26 cellular contexts compared by ENCODE assay signal in the genomic region with DNA sequence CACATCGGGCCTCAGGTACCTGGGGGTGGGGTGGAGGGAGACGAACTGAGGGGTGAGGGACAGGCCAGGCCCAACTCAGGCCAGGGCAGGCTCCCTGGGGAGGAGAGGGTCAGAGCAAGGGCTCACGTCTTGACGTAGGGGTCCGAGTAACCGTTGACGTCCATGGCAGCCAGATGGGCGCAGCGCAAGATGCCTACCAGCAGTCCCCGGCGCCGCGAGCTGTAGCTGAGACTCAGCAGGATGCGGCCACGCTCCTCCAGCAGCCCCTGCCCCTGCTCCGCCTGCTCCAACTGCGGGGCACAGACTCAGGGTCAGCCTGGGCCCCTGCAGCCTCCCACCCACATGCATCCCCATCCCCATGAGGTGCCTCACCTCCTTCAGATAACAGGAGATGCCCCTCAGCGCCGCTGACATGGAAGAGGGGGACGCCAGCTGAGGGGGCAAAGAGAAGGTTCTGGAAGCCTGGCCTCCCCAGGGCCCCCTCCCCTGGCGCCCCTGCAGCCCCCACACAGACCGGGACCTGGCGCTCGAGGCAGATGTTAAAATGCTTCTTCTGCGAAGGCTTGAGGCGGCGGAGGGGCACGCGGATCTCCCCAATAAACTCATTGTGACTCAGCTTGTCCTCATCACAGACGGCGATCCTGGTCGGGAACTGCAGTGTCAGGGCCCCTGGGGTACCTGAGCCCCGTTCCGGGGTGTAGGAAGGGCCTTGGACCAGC. TPM values are rescaled to one million over a fixed set of nuclear protein-coding genes. Genes with fewer than 3 reads are reported as not detected.
"Had no signal": no experiment of that assay in that cellular context is flagged by ENCODE, and none has a peak within 500 bp of the region (broad histone marks: within the 10 kb centered on the region; RNA-seq: fewer than 3 reads in every experiment).

No MANE protein-coding gene starts in this region.

- FAIRE-seq: TTC549 had no signal

- H3K27ac ChIP-seq: adrenal gland had no signal

- DNase-seq: activated CD4-positive, alpha-beta T cell treated with anti-CD3 and anti-CD28 coated beads for 36 hours; activated CD4-positive, alpha-beta T cell treated with anti-CD3 and anti-CD28 coated beads, Interleukin-2, amount 50 U/mL, for 1 hour; activated CD4-positive, CD25-positive, alpha-beta regulatory T cell; activated CD8-positive, alpha-beta memory T cell treated with anti-CD3 and anti-CD28 coated beads, Interleukin-2, amount 50 U/mL, for 4 hours; activated CD8-positive, alpha-beta T cell treated with anti-CD3 and anti-CD28 coated beads for 36 hours; activated naive CD4-positive, alpha-beta T cell treated with anti-CD3 and anti-CD28 coated beads, Interleukin-2, amount 50 U/mL, for 16 hours; activated naive CD8-positive, alpha-beta T cell treated with anti-CD3 and anti-CD28 coated beads, Interleukin-2, amount 10 ng/mL, durations not matched to agents 7 days and 5 days; adrenal gland; anterior cingulate cortex; cerebellar nuclear complex; Kasumi-1; KBM-7; NCI-H1105 treated with DMSO at 0.1 percent for 48 hours; NCI-H1436 treated with DMSO at 0.1 percent for 48 hours; NCI-H187; NCI-H2081; NCI-H446; NCI-H524 treated with DMSO at 0.1 percent for 48 hours; NCI-H774; SIG-M5; T-helper 17 cell; T-helper 9 cell had no signal

- H3K9me3 ChIP-seq: adrenal gland had no signal

- ATAC-seq: activated CD4-positive, alpha-beta T cell treated with anti-CD3 and anti-CD28 coated beads for 36 hours; activated CD8-positive, alpha-beta T cell treated with anti-CD3 and anti-CD28 coated beads for 36 hours; T-helper 17 cell had no signal

- H3K36me3 ChIP-seq: adrenal gland had no signal

- H3K4me3 ChIP-seq: adrenal gland had no signal

RNA-seq across cellular contexts. Expression of a gene that starts 4.0 kb away (rescaled TPM):
- total RNA-seq: activated naive CD8-positive, alpha-beta T cell treated with anti-CD3 and anti-CD28 coated beads, Interleukin-2, amount 10 ng/mL, durations not matched to agents 7 days and 5 days; RPMI7951 had no signal

RNA-seq across cellular contexts. Expression of a gene that starts 16.2 kb away (rescaled TPM):
- total RNA-seq: activated CD4-positive, alpha-beta T cell treated with anti-CD3 and anti-CD28 coated beads for 36 hours; activated CD8-positive, alpha-beta T cell treated with anti-CD3 and anti-CD28 coated beads for 36 hours; activated naive CD8-positive, alpha-beta T cell treated with anti-CD3 and anti-CD28 coated beads, Interleukin-2, amount 10 ng/mL, durations not matched to agents 7 days and 5 days; adrenal gland; cardiac septum; OCI-LY7; RPMI7951; T-helper 17 cell had no signal
- polyA plus RNA-seq: adrenal gland had no signal

RNA-seq across cellular contexts. Expression of a gene that starts 24.3 kb away (rescaled TPM):
- total RNA-seq: cardiac septum, T-helper 17 cell had no signal
